Comparison of ENCODE assay signal across 8 cellular contexts in genomic region chr10:37754538-37755323, GRCh38.
DNase-seq lines count a peak whose midpoint lies in the region; ATAC-seq and TF ChIP-seq lines count a peak whose summit lies in the region.

No MANE protein-coding gene starts in this region.

- H3K9ac ChIP-seq in mammary epithelial cell (ENCODE audit: insufficient read depth, low read length), result no peak overlapping the region

- DNase-seq in SHP77 (lab: John Stamatoyannopoulos, UW) (peak; percentile 17 to 37), SHP77 treated with DMSO at 0.1 percent for 48 hours (lab: John Stamatoyannopoulos, UW) (no peak), KG1 (lab: John Stamatoyannopoulos, UW) (peak; percentile 27), mammary epithelial cell (peak; percentile 17), psoas muscle (no peak), NCI-H2029 treated with DMSO at 0.1 percent for 48 hours (lab: John Stamatoyannopoulos, UW) (no peak)
- DNase-seq in activated CD4-positive, CD25-positive, alpha-beta regulatory T cell (lab: John Stamatoyannopoulos, UW), result no peak

- H3K36me3 ChIP-seq in mammary epithelial cell (ENCODE audit: insufficient read depth, low read length), result no peaks in the 10 kb centered on the region
- H3K36me3 ChIP-seq in psoas muscle (ENCODE audit: insufficient read depth in 1 of 2, low read depth in 1 of 2), result peaks cover 0 to 10% of the 10 kb centered on the region in 2 donors

- no peak overlapping the region for H3K4me2 ChIP-seq in mammary epithelial cell (ENCODE audit: insufficient read depth, low read depth, low read length)

- no peaks in the 10 kb centered on the region for H3K27me3 ChIP-seq in mammary epithelial cell (ENCODE audit: insufficient read depth, low read length)
- no peaks in the 10 kb centered on the region for H3K27me3 ChIP-seq in psoas muscle (ENCODE audit: insufficient read depth in 3 of 3, low read length in 2 of 3)

- no peaks in the 10 kb centered on the region for H3K79me2 ChIP-seq in mammary epithelial cell (ENCODE audit: insufficient read depth, low read length)

- ATAC-seq in psoas muscle (no peak), HG03196 (IDR thresholded peaks at IDR 0.05; ENCODE audit: unreplicated experiment) (no peak)

- in situ Hi-C loops in mammary epithelial cell (cut with MboI; ENCODE audit: low sequenced_read_pairs in 2 of 2), result no loop called here

- intact Hi-C loops in mammary epithelial cell (cut with micrococcal nuclease) (loop anchor here (2.0 to 5.0 kb wide), 4 partner anchors 230 to 866 kb away; no protein-coding TSS in a partner anchor), psoas muscle (cut with DNase I) (loop anchor here in 1 of 2 donors (10.0 kb wide), 1 partner anchor 320 kb away; no protein-coding TSS in a partner anchor)

- H3K27ac ChIP-seq in mammary epithelial cell (ENCODE audit: insufficient read depth, low read depth, low read length), result no peak overlapping the region
- no peak overlapping the region for H3K27ac ChIP-seq in psoas muscle

- no peaks in the 10 kb centered on the region for H3K4me1 ChIP-seq in mammary epithelial cell (ENCODE audit: insufficient read depth, low read length)
- no peaks in the 10 kb centered on the region for H3K4me1 ChIP-seq in psoas muscle

- TF ChIP-seq CTCF in mammary epithelial cell (conservative IDR thresholded peaks at IDR 0.05 in 1 of 2, IDR thresholded peaks at IDR 0.05 in 1 of 2; ENCODE audit: extremely low read depth in 1 of 2, insufficient read depth in 1 of 2, low read depth in 1 of 2, low read length in 2 of 2) (peak; percentile 19 to 54), psoas muscle (IDR thresholded peaks at IDR 0.05) (peak; percentile 37)

- dilution Hi-C loops in mammary epithelial cell (cut with HindIII; ENCODE audit: low sequenced_read_pairs), result no loop called here

- H3K9me3 ChIP-seq in mammary epithelial cell (replicated peaks; ENCODE audit: insufficient read depth, low read length), result peaks cover 21% of the 10 kb centered on the region
- no peaks in the 10 kb centered on the region for H3K9me3 ChIP-seq in psoas muscle

- H4K20me1 ChIP-seq in mammary epithelial cell (ENCODE audit: insufficient read depth, low read length), result no peaks in the 10 kb centered on the region

- CTCF ChIA-PET in mammary epithelial cell (lab: Charles Lee; ENCODE audit: low non-redundant PET), result interaction anchor here (0.5 to 0.7 kb wide), 5 partner anchors 106 to 260 kb away, joined by 3 to 4 read pairs (median 3); no protein-coding TSS in a partner anchor

- BruUV-seq in mammary epithelial cell (replicated peaks; lab: Mats Ljungman, UMichigan), result no TSS peak

- H3K4me3 ChIP-seq in mammary epithelial cell (replicated peaks in 1 of 3; ENCODE audit: insufficient read depth in 1 of 3, low read depth in 2 of 3, low read length in 3 of 3) (no peak overlapping the region), psoas muscle (no peak overlapping the region)

- H2AFZ ChIP-seq in mammary epithelial cell (ENCODE audit: low read depth, low read length), result no peak overlapping the region

- 4% methylated on average over 2 of the region's 2 CpGs for WGBS in mammary epithelial cell (ENCODE audit: low coverage, missing lambda C conversion rate)
- 0 to 17% (median 14%) methylated on average over 2 of the region's 2 CpGs for WGBS in psoas muscle, 3 donors

Comparison
In these comparisons a context has a peak if more than half of its experiments do, and no peak if none do; other contexts are left out.
1. DNase-seq: peak in SHP77 (2 of 2), KG1 (single experiment) and mammary epithelial cell (single experiment); none in SHP77 treated with DMSO at 0.1 percent for 48 hours (single experiment), psoas muscle (0 of 2), NCI-H2029 treated with DMSO at 0.1 percent for 48 hours (single experiment) and activated CD4-positive, CD25-positive, alpha-beta regulatory T cell (0 of 4).